ENCODE assay signal across 11 cellular contexts in genomic region chr16:3787924-3788661, GRCh38.
DNase-seq lines count a peak whose midpoint lies in the region; ATAC-seq, FAIRE-seq and TF ChIP-seq lines count a peak whose summit lies in the region.
"Had no signal": no experiment of that assay in that cellular context is flagged by ENCODE, and none has a peak within 500 bp of the region (broad histone marks: within the 10 kb centered on the region; RNA-seq: fewer than 3 reads in every experiment).

No MANE protein-coding gene starts in this region.

- H2AFZ ChIP-seq in GM12878 (ENCODE audit: control insufficient read depth, low read depth, low read length) (no peak overlapping the region), smooth muscle cell (ENCODE audit: low read depth) (no peak overlapping the region)

- TF ChIP-seq EP300 in GM12878 (IDR thresholded peaks at IDR 0.05; ENCODE audit: borderline replicate concordance in 1 of 2, control insufficient read depth in 1 of 2, low read depth in 2 of 2, low read length in 2 of 2) = peak; percentile 82 to 86

- H3K4me3 ChIP-seq in GM12878 (no peak overlapping the region), smooth muscle cell (no peak overlapping the region), adrenal gland (no peak overlapping the region)

- TF ChIP-seq CTCF in GM12878 (IDR thresholded peaks at IDR 0.05 in 2 of 3, conservative IDR thresholded peaks at IDR 0.05 in 1 of 3; ENCODE audit: control insufficient read depth in 2 of 3, extremely low read depth in 1 of 3, insufficient read depth in 1 of 3, low read depth in 3 of 3, low read length in 3 of 3) (no peak), smooth muscle cell (IDR thresholded peaks at IDR 0.05; ENCODE audit: borderline replicate concordance, insufficient read depth, poor library complexity, severe bottlenecking) (no peak), adrenal gland (IDR thresholded peaks at IDR 0.05) (no peak)

- peaks cover 29% of the 10 kb centered on the region for H3K4me1 ChIP-seq in GM12878 (ENCODE audit: control insufficient read depth, insufficient read depth, low read length)
- H3K4me1 ChIP-seq in smooth muscle cell (ENCODE audit: low read depth) = no peaks in the 10 kb centered on the region
- H3K4me1 ChIP-seq in adrenal gland (replicated peaks in 1 of 2) = no peaks in the 10 kb centered on the region

- no TSS peak for BruUV-seq in GM12878 (replicated peaks; lab: Mats Ljungman, UMichigan)

- no peak for TF ChIP-seq RAD21 in GM12878 (IDR thresholded peaks at IDR 0.05; ENCODE audit: insufficient read depth, low read depth, low read length)

- intact Hi-C loops in GM12878 (cut with micrococcal nuclease; ENCODE audit: unreplicated experiment) (loop anchor here (5.0 kb wide), 2 partner anchors 74 to 89 kb away; no protein-coding TSS in a partner anchor), adrenal gland (cut with DNase I) (no loop called here)

- FAIRE-seq in GM12878 (lab: Jason Lieb, UNC) = no peak
- FAIRE-seq: keratinocyte had no signal

- RAD21 ChIA-PET in GM12878 (lab: Charles Lee; ENCODE audit: unreplicated experiment) = interaction anchor here (1.9 kb wide), 1 partner anchor 90 kb away, joined by 9 read pairs; no protein-coding TSS in a partner anchor

- TF ChIP-seq POLR2A in GM18505 (IDR thresholded peaks at IDR 0.05; ENCODE audit: borderline replicate concordance, extremely low read depth, insufficient read depth, insufficient read length) (no peak), GM12878 (IDR thresholded peaks at IDR 0.05; ENCODE audit: low read depth, low read length) (no peak), adrenal gland (IDR thresholded peaks at IDR 0.05) (no peak)

- in situ Hi-C loops in GM12878 (cut with MboI) = no loop called here

- no peaks in the 10 kb centered on the region for H3K27me3 ChIP-seq in GM12878 (replicated peaks in 1 of 2; ENCODE audit: control insufficient read depth in 2 of 2, insufficient read depth in 2 of 2, low read length in 1 of 2)
- no peaks in the 10 kb centered on the region for H3K27me3 ChIP-seq in smooth muscle cell (ENCODE audit: low read depth)
- H3K27me3 ChIP-seq in adrenal gland = no peaks in the 10 kb centered on the region

- H3K4me2 ChIP-seq in GM12878 (ENCODE audit: control insufficient read depth, insufficient read depth) = peak overlapping the region; percentile 46
- H3K4me2 ChIP-seq in smooth muscle cell = no peak overlapping the region

- SMC1A ChIA-PET in GM12878 (lab: Charles Lee; ENCODE audit: uncharacterized antibody, unreplicated experiment) = interaction anchor here (0.8 to 2.9 kb wide), 10 partner anchors 8 to 99 kb away, joined by 3 to 15 read pairs (median 3); no protein-coding TSS in a partner anchor

- 28% methylated on average over 10 of the region's 10 CpGs for WGBS in GM12878 (ENCODE audit: insufficient coverage, insufficient replicate concordance, low lambda C conversion rate, missing lambda C conversion rate)
- over 99% methylated on average over 10 of the region's 10 CpGs for WGBS in smooth muscle cell (ENCODE audit: low lambda C conversion rate)
- WGBS in adrenal gland, 4 donors = 75 to 91% (median 88%) methylated on average over 5 to 10 of the region's 10 CpGs

- peaks cover 26 to 30% of the 10 kb centered on the region in 2 experiments for H3K36me3 ChIP-seq in GM12878 (ENCODE audit: control insufficient read depth in 2 of 2, insufficient read depth in 2 of 2, low read length in 1 of 2)
- H3K36me3 ChIP-seq in smooth muscle cell (ENCODE audit: low read depth) = peaks cover 4% of the 10 kb centered on the region
- peaks cover 0 to 38% of the 10 kb centered on the region in 2 donors for H3K36me3 ChIP-seq in adrenal gland (replicated peaks in 1 of 2)

- peak overlapping the region; percentile 47 for H3K27ac ChIP-seq in GM12878 (ENCODE audit: control insufficient read depth, insufficient read depth)
- H3K27ac ChIP-seq in smooth muscle cell (ENCODE audit: low read depth) = no peak overlapping the region
- no peak overlapping the region for H3K27ac ChIP-seq in adrenal gland

- H3K79me2 ChIP-seq in GM12878 (ENCODE audit: control insufficient read depth, insufficient read depth, low read length) (peaks cover 11% of the 10 kb centered on the region), smooth muscle cell (ENCODE audit: low read depth) (peaks cover 65% of the 10 kb centered on the region)

- H3F3A ChIP-seq in smooth muscle cell (ENCODE audit: low read depth) = no peaks in the 10 kb centered on the region

- H3K9me3 ChIP-seq in GM12878 (replicated peaks; ENCODE audit: control insufficient read depth, insufficient read depth, low read length) (no peaks in the 10 kb centered on the region), smooth muscle cell (replicated peaks; ENCODE audit: low read depth) (no peaks in the 10 kb centered on the region), adrenal gland (replicated peaks in 1 of 3) (no peaks in the 10 kb centered on the region)

- H3K9ac ChIP-seq in GM12878 (ENCODE audit: control insufficient read depth, insufficient read depth, low read length) (no peak overlapping the region), smooth muscle cell (ENCODE audit: low read depth) (no peak overlapping the region)

- ATAC-seq in GM18505 (IDR thresholded peaks at IDR 0.05; ENCODE audit: unreplicated experiment) = peak; percentile 60
- ATAC-seq in GM19397 (IDR thresholded peaks at IDR 0.05; ENCODE audit: unreplicated experiment) = peak; percentile 65
- ATAC-seq in HG02938 (IDR thresholded peaks at IDR 0.05; ENCODE audit: unreplicated experiment) = peak; percentile 62
- peak; percentile 93 for ATAC-seq in GM12878

- POLR2A ChIA-PET in GM12878 (lab: Charles Lee) = interaction anchor here (0.6 to 1.2 kb wide), 4 partner anchors 9 to 690 kb away, joined by 3 to 5 read pairs (median 3); no protein-coding TSS in a partner anchor

- peaks cover 14% of the 10 kb centered on the region for H4K20me1 ChIP-seq in GM12878 (ENCODE audit: control insufficient read depth, insufficient read depth)
- peaks cover 92% of the 10 kb centered on the region for H4K20me1 ChIP-seq in smooth muscle cell (ENCODE audit: low read depth)

- CTCF ChIA-PET in GM12878 (lab: Yijun Ruan, JAX) = interaction anchor here (0.7 to 1.3 kb wide), 3 partner anchors 9 to 89 kb away, joined by 3 to 9 read pairs (median 3); no protein-coding TSS in a partner anchor

- DNase-seq in GM12878 (ENCODE audit: low read depth, low spot score) (peak; percentile 55), smooth muscle cell (lab: John Stamatoyannopoulos, UW; ENCODE audit: unreplicated experiment) (no peak), NCI-H1436 treated with DMSO at 0.1 percent for 48 hours (lab: John Stamatoyannopoulos, UW) (no peak), adrenal gland (no peak), germinal center (ENCODE audit: low spot score) (no peak)
- DNase-seq: anterior cingulate cortex; CD4-positive, alpha-beta memory T cell had no signal

TF ChIP-seq in GM12878, 131 proteins besides CTCF, POLR2A, EP300 and RAD21 (continues in another document):
- TF ChIP-seq ELK1 (IDR thresholded peaks at IDR 0.05; ENCODE audit: low read depth, low read length) (no peak), JUNB (IDR thresholded peaks at IDR 0.05) (peak; percentile 76), IRF3 (IDR thresholded peaks at IDR 0.05) (no peak), STAT3 (IDR thresholded peaks at IDR 0.05; ENCODE audit: low read depth, low read length) (no peak), ZNF24 (IDR thresholded peaks at IDR 0.05) (0 out of 2 replicates have a peak, but pooled peaks have one; percentile 35), POLR2AphosphoS5 (IDR thresholded peaks at IDR 0.05; ENCODE audit: low read length) (no peak), TCF7 (IDR thresholded peaks at IDR 0.05; ENCODE audit: borderline replicate concordance) (no peak), MXI1 (IDR thresholded peaks at IDR 0.05; ENCODE audit: low read depth, low read length) (no peak), PBX3 (IDR thresholded peaks at IDR 0.05; ENCODE audit: insufficient replicate concordance, low read depth, low read length) (no peak), YY1 (IDR thresholded peaks at IDR 0.05; ENCODE audit: low read depth, low read length) (0 out of 2 replicates have a peak, but pooled peaks have one; percentile 36), RB1 (IDR thresholded peaks at IDR 0.05; ENCODE audit: borderline replicate concordance) (0 out of 2 replicates have a peak, but pooled peaks have one; percentile 33), NBN (IDR thresholded peaks at IDR 0.05) (0 out of 2 replicates have a peak, but pooled peaks have one; percentile 51), TCF3 (IDR thresholded peaks at IDR 0.05; ENCODE audit: borderline replicate concordance, insufficient read depth, low read depth, low read length) (peak; percentile 74)
